Comparison of ENCODE assay signal across 8 cellular contexts in genomic region chr16:1309888-1310831, GRCh38. TPM values are rescaled to one million over a fixed set of nuclear protein-coding genes. Genes with fewer than 3 reads are reported as not detected.
DNase-seq lines count a peak whose midpoint lies in the region; ATAC-seq and TF ChIP-seq lines count a peak whose summit lies in the region.

No MANE protein-coding gene starts in this region.

- no peaks in the 10 kb centered on the region for H3K27me3 ChIP-seq in IMR-90 (ENCODE audit: control insufficient read depth, insufficient read depth, low read length)
- H3K27me3 ChIP-seq in stomach: no peaks in the 10 kb centered on the region

- H4K20me1 ChIP-seq in IMR-90 (ENCODE audit: insufficient read depth, low read length): peaks cover 53% of the 10 kb centered on the region

- H3K9me3 Mint-ChIP-seq in activated CD4-positive, alpha-beta T cell treated with anti-CD3 and anti-CD28 coated beads, Interleukin-2, amount 10 ng/mL, durations not matched to agents 7 days and 5 days: no peaks in the 10 kb centered on the region

- peaks cover 3 to 16% of the 10 kb centered on the region in 2 experiments; a peak in 3 of 4 replicates for H3K79me1 ChIP-seq in IMR-90 (ENCODE audit: low read depth in 1 of 2, low read length in 2 of 2)

- peak overlapping the region; percentile 34; the same call in 1 of the 2 replicates for H3K4ac ChIP-seq in IMR-90 (ENCODE audit: low read depth, low read length)

- H2BK120ac ChIP-seq in IMR-90 (ENCODE audit: low read depth, low read length): no peak overlapping the region

- no peak for TF ChIP-seq RAD21 in IMR-90 (IDR thresholded peaks at IDR 0.05; ENCODE audit: low read length)

- H3K27ac ChIP-seq in IMR-90 (ENCODE audit: insufficient read depth, low read length) (peak overlapping the region; percentile 79), stomach (peak overlapping the region; percentile 58 to 99 (median 92))

- H3K4me3 Mint-ChIP-seq in activated CD4-positive, alpha-beta T cell treated with anti-CD3 and anti-CD28 coated beads, Interleukin-2, amount 10 ng/mL, durations not matched to agents 7 days and 5 days: peak overlapping the region; percentile 92

- POLR2A ChIA-PET in IMR-90 (lab: Charles Lee; ENCODE audit: unreplicated experiment): no interaction called here
- POLR2A ChIA-PET in activated CD4-positive, alpha-beta T cell treated with anti-CD3 and anti-CD28 coated beads, Interleukin-2, amount 10 ng/mL, durations not matched to agents 7 days and 5 days (lab: Charles Lee): interaction anchor here (1.6 kb wide), 1 partner anchor 111 kb away, joined by 7 read pairs; the partner anchor contains the start of gene UQCC4

- no peak for TF ChIP-seq POLR2A in IMR-90 (IDR thresholded peaks at IDR 0.05; ENCODE audit: low read depth, low read length)
- TF ChIP-seq POLR2A in stomach (IDR thresholded peaks at IDR 0.05): no peak

- intact Hi-C loops in Right ventricle myocardium superior (cut with DNase I) (no loop called here), cardiac septum (cut with DNase I) (loop anchor here (5.0 kb wide), 1 partner anchor 42 kb away; the partner anchor contains the start of genes GNPTG and TSR3), IMR-90 (cut with micrococcal nuclease) (no loop called here), stomach (cut with DNase I; ENCODE audit: low total_unique reads) (no loop called here)

- H2AFZ ChIP-seq in IMR-90 (replicated peaks; ENCODE audit: low read length, poor library complexity): no peak overlapping the region

- ATAC-seq in Right ventricle myocardium superior (ENCODE audit: poor library complexity) (no peak), IMR-90 (ENCODE audit: low read depth) (peak; percentile 4)

- H2BK5ac ChIP-seq in IMR-90 (ENCODE audit: low read depth, low read length, poor library complexity, severe bottlenecking): peak overlapping the region; percentile 74

- H3K4me2 ChIP-seq in IMR-90 (ENCODE audit: low read depth, low read length): peak overlapping the region; percentile 97

- TF ChIP-seq EP300 in stomach (IDR thresholded peaks at IDR 0.05): no peak

- peak overlapping the region; percentile 96 for H2AK9ac ChIP-seq in IMR-90 (replicated peaks; ENCODE audit: low read depth, low read length, poor library complexity)

- H3K27ac Mint-ChIP-seq in activated CD4-positive, alpha-beta T cell treated with anti-CD3 and anti-CD28 coated beads, Interleukin-2, amount 10 ng/mL, durations not matched to agents 7 days and 5 days: peak overlapping the region; percentile 94

- H2BK20ac ChIP-seq in IMR-90 (ENCODE audit: low read depth, low read length): no peak overlapping the region

- dilution Hi-C loops in IMR-90 (cut with HindIII; ENCODE audit: low sequenced_read_pairs, unreplicated experiment): no loop called here

- no peak overlapping the region for H2BK15ac ChIP-seq in IMR-90 (ENCODE audit: low read depth, low read length)

- peak overlapping the region; percentile 11; the same call in 1 of the 2 replicates for H3K14ac ChIP-seq in IMR-90 (replicated peaks; ENCODE audit: low read depth, low read length)

- H3K23ac ChIP-seq in IMR-90 (ENCODE audit: low read depth, low read length): peak overlapping the region; percentile 55

- TF ChIP-seq CTCF in IMR-90 (conservative IDR thresholded peaks at IDR 0.05; ENCODE audit: low read depth, low read length): no peak
- no peak for TF ChIP-seq CTCF in stomach (IDR thresholded peaks at IDR 0.05)

- H3K27me3 Mint-ChIP-seq in activated CD4-positive, alpha-beta T cell treated with anti-CD3 and anti-CD28 coated beads, Interleukin-2, amount 10 ng/mL, durations not matched to agents 7 days and 5 days: no peaks in the 10 kb centered on the region

- H3K18ac ChIP-seq in IMR-90 (ENCODE audit: low read depth, low read length): no peak overlapping the region; the same call in 1 of the 2 replicates

- H2AK5ac ChIP-seq in IMR-90 (ENCODE audit: low read depth, low read length): peak overlapping the region; percentile 23; the same call in 1 of the 2 replicates

- H4K91ac ChIP-seq in IMR-90 (ENCODE audit: insufficient read depth, low read depth, low read length): no peak overlapping the region; the same call in 1 of the 2 replicates

- H3K9me3 ChIP-seq in IMR-90 (ENCODE audit: control insufficient read depth, insufficient read depth, low read length): no peaks in the 10 kb centered on the region
- no peaks in the 10 kb centered on the region for H3K9me3 ChIP-seq in stomach

- H3K9me1 ChIP-seq in IMR-90 (ENCODE audit: insufficient read depth, low read length): peaks cover 7% of the 10 kb centered on the region

- H4K5ac ChIP-seq in IMR-90 (ENCODE audit: low read depth, low read length): peak overlapping the region; percentile 59; the same call in 1 of the 2 replicates

- WGBS in IMR-90 (ENCODE audit: extremely low coverage in 2 of 2, insufficient read length in 1 of 2), 2 experiments: 1% methylated on average over 35 of the region's 77 CpGs; no CpG with 5 or more reads in 1 of the 2 experiments
- WGBS in stomach, 5 donors: 0 to 2% (median 1%) methylated on average over 31 to 77 of the region's 77 CpGs

- CTCF ChIA-PET in IMR-90 (lab: Yijun Ruan, JAX): no interaction called here
- CTCF ChIA-PET in activated CD4-positive, alpha-beta T cell treated with anti-CD3 and anti-CD28 coated beads, Interleukin-2, amount 10 ng/mL, durations not matched to agents 7 days and 5 days (lab: Charles Lee): interaction anchor here (1.0 kb wide), 1 partner anchor 9 kb away, joined by 5 read pairs; no protein-coding TSS in a partner anchor

- H4K8ac ChIP-seq in IMR-90 (ENCODE audit: low read depth in 2 of 2, low read length in 2 of 2): no peak overlapping the region

- peaks cover 24% of the 10 kb centered on the region for H3K36me3 ChIP-seq in IMR-90 (ENCODE audit: control insufficient read depth, insufficient read depth, low read length)
- H3K36me3 ChIP-seq in stomach: peaks cover 14 to 30% (median 26%) of the 10 kb centered on the region in 4 donors

- peak overlapping the region; percentile 42 for H3K56ac ChIP-seq in IMR-90 (ENCODE audit: extremely low read depth, insufficient read depth, low read length)

- H3K4me1 Mint-ChIP-seq in activated CD4-positive, alpha-beta T cell treated with anti-CD3 and anti-CD28 coated beads, Interleukin-2, amount 10 ng/mL, durations not matched to agents 7 days and 5 days: peaks cover 35% of the 10 kb centered on the region

- BruUV-seq in IMR-90 (replicated peaks; lab: Mats Ljungman, UMichigan): TSS peak; percentile 66

- peak overlapping the region; percentile 90 for H3K9ac ChIP-seq in IMR-90 (ENCODE audit: low read depth, low read length)

- H3K4me1 ChIP-seq in IMR-90 (ENCODE audit: control insufficient read depth, insufficient read depth, low read length) (peaks cover 15% of the 10 kb centered on the region), stomach (peaks cover 30 to 53% (median 48%) of the 10 kb centered on the region in 4 donors)

- DNase-seq in Right ventricle myocardium superior: peak; percentile 73
- no peak for DNase-seq in cardiac septum (ENCODE audit: low spot score)
- peak; percentile 45 for DNase-seq in IMR-90
- peak; percentile 62 for DNase-seq in activated CD4-positive, alpha-beta T cell treated with anti-CD3 and anti-CD28 coated beads, Interleukin-2, amount 10 ng/mL, durations not matched to agents 7 days and 5 days
- peak; percentile 28 for DNase-seq in effector CD8-positive, alpha-beta T cell (lab: John Stamatoyannopoulos, UW)
- peak; percentile 44 for DNase-seq in mucosa of gallbladder (ENCODE audit: low spot score)
- peak; percentile 50 for DNase-seq in stomach
- no peak for DNase-seq in SHP77 (lab: John Stamatoyannopoulos, UW)

- H3K36me3 Mint-ChIP-seq in activated CD4-positive, alpha-beta T cell treated with anti-CD3 and anti-CD28 coated beads, Interleukin-2, amount 10 ng/mL, durations not matched to agents 7 days and 5 days (ENCODE audit: low read depth): peaks cover 14% of the 10 kb centered on the region

- peak overlapping the region; percentile 90 for H3K4me3 ChIP-seq in IMR-90 (ENCODE audit: insufficient read depth, low read depth, low read length)
- peak overlapping the region; percentile 79 to 97 (median 86) for H3K4me3 ChIP-seq in stomach

- in situ Hi-C loops in IMR-90 (cut with MboI; ENCODE audit: low sequenced_read_pairs): no loop called here

RNA-seq across cellular contexts. Expression of gene UBE2I, which starts 0.7 kb away (rescaled TPM):
- total RNA-seq in Right ventricle myocardium superior (77.2 TPM), cardiac septum (86.6 TPM), IMR-90 (2012; rRNA removed) (30.8 and 45.0 TPM in 2 replicates), mucosa of gallbladder (100 TPM), stomach (10 to 100 TPM; 42.0 to 71.0 (median 48.0) TPM)
- polyA plus RNA-seq in IMR-90 (2012; rRNA removed) (113 and 140 TPM in 2 replicates), stomach (10 to 100 TPM; 42.2 to 48.2 (median 42.6) TPM)
- 47.2 and 66.3 TPM in 2 replicates for polyA plus RNA-seq in IMR-90 (2012; cell fraction: cytosol; rRNA removed)
- polyA plus RNA-seq in IMR-90 (2012; cell fraction: nucleus; rRNA removed; ENCODE audit: low replicate concordance): 119 and 179 TPM in 2 replicates
- 100 to 1,000 TPM; 204 to 222 TPM for total RNA-seq in activated CD4-positive, alpha-beta T cell treated with anti-CD3 and anti-CD28 coated beads, Interleukin-2, amount 10 ng/mL, durations not matched to agents 7 days and 5 days

RNA-seq across cellular contexts. Expression of gene BAIAP3, which starts 23.3 kb away (rescaled TPM):
- total RNA-seq in Right ventricle myocardium superior (3.7 TPM), cardiac septum (3.8 TPM), IMR-90 (2012; rRNA removed) (0.36 and 0.56 TPM in 2 replicates), mucosa of gallbladder (2.6 TPM), stomach (10 to 100 TPM in 1 of 5 donors, 1 to 10 TPM in 4; 3.7 to 94.7 (median 6.7) TPM)
- polyA plus RNA-seq in IMR-90 (2012; rRNA removed) (0.65 and 0.77 TPM in 2 replicates), stomach (1 to 10 TPM; 1.5 to 3.6 (median 2.5) TPM)
- 0.40 and 0.73 TPM in 2 replicates for polyA plus RNA-seq in IMR-90 (2012; cell fraction: cytosol; rRNA removed)
- 4.2 and 8.4 TPM in 2 replicates for polyA plus RNA-seq in IMR-90 (2012; cell fraction: nucleus; rRNA removed; ENCODE audit: low replicate concordance)
- total RNA-seq in activated CD4-positive, alpha-beta T cell treated with anti-CD3 and anti-CD28 coated beads, Interleukin-2, amount 10 ng/mL, durations not matched to agents 7 days and 5 days: 1 to 10 TPM in 1 of 2 experiments, under 1 TPM in 1; 0.83 to 1.6 TPM

RNA-seq across cellular contexts. Expression of gene TSR3, which starts 41.5 kb away (rescaled TPM):
- total RNA-seq in Right ventricle myocardium superior (52.6 TPM), cardiac septum (55.0 TPM), IMR-90 (2012; rRNA removed) (38.0 and 46.4 TPM in 2 replicates), mucosa of gallbladder (51.2 TPM), stomach (100 to 1,000 TPM in 1 of 5 donors, 10 to 100 TPM in 3, 1 to 10 TPM in 1; 9.3 to 441 (median 41.1) TPM)
- polyA plus RNA-seq in IMR-90 (2012; rRNA removed) (52.9 and 77.8 TPM in 2 replicates), stomach (10 to 100 TPM; 65.6 to 74.5 (median 71.9) TPM)
- polyA plus RNA-seq in IMR-90 (2012; cell fraction: cytosol; rRNA removed): 87.2 and 116 TPM in 2 replicates
- 39.9 and 72.5 TPM in 2 replicates for polyA plus RNA-seq in IMR-90 (2012; cell fraction: nucleus; rRNA removed; ENCODE audit: low replicate concordance)
- 10 to 100 TPM; 33.8 to 43.7 TPM for total RNA-seq in activated CD4-positive, alpha-beta T cell treated with anti-CD3 and anti-CD28 coated beads, Interleukin-2, amount 10 ng/mL, durations not matched to agents 7 days and 5 days

RNA-seq across cellular contexts. Expression of gene GNPTG, which starts 41.6 kb away (rescaled TPM):
- total RNA-seq in Right ventricle myocardium superior (30.3 TPM), cardiac septum (32.3 TPM), IMR-90 (2012; rRNA removed) (14.7 and 14.9 TPM in 2 replicates), mucosa of gallbladder (86.6 TPM), stomach (10 to 100 TPM; 32.5 to 87.9 (median 42.0) TPM)
- polyA plus RNA-seq in IMR-90 (2012; rRNA removed) (70.8 and 85.2 TPM in 2 replicates), stomach (10 to 100 TPM; 30.0 to 56.1 (median 30.4) TPM)
- 103 and 128 TPM in 2 replicates for polyA plus RNA-seq in IMR-90 (2012; cell fraction: cytosol; rRNA removed)
- polyA plus RNA-seq in IMR-90 (2012; cell fraction: nucleus; rRNA removed; ENCODE audit: low replicate concordance): 113 and 180 TPM in 2 replicates
- total RNA-seq in activated CD4-positive, alpha-beta T cell treated with anti-CD3 and anti-CD28 coated beads, Interleukin-2, amount 10 ng/mL, durations not matched to agents 7 days and 5 days: 10 to 100 TPM; 34.3 to 36.9 TPM

RNA-seq across cellular contexts. Expression of gene TPSD1, which starts 54.3 kb away (rescaled TPM):
- total RNA-seq in Right ventricle myocardium superior (0.51 TPM), cardiac septum (not detected), IMR-90 (2012; rRNA removed) (not detected in 2 replicates), mucosa of gallbladder (0.69 TPM), stomach (1 to 10 TPM in 1 of 5 donors, not detected in 4; 7.6 TPM)
- polyA plus RNA-seq in IMR-90 (2012; rRNA removed) (not detected in 2 replicates), stomach (1 to 10 TPM in 2 of 3 donors, under 1 TPM in 1; 0.70 to 6.4 (median 2.6) TPM)
- not detected in 2 replicates for polyA plus RNA-seq in IMR-90 (2012; cell fraction: cytosol; rRNA removed)
- not detected in 2 replicates for polyA plus RNA-seq in IMR-90 (2012; cell fraction: nucleus; rRNA removed; ENCODE audit: low replicate concordance)
- not detected for total RNA-seq in activated CD4-positive, alpha-beta T cell treated with anti-CD3 and anti-CD28 coated beads, Interleukin-2, amount 10 ng/mL, durations not matched to agents 7 days and 5 days

Comparison
In these comparisons a context has a peak if more than half of its experiments do, and no peak if none do; other contexts are left out.
1. DNase-seq: peak in Right ventricle myocardium superior (single experiment), IMR-90 (single experiment), activated CD4-positive, alpha-beta T cell treated with anti-CD3 and anti-CD28 coated beads, Interleukin-2, amount 10 ng/mL, durations not matched to agents 7 days and 5 days (single experiment), effector CD8-positive, alpha-beta T cell (single experiment), mucosa of gallbladder (single experiment) and stomach (single experiment); none in cardiac septum (single experiment) and SHP77 (0 of 2).